1 cellular context compared by ENCODE assay signal in genomic region chr5:175133185-175133584, GRCh38.
TF ChIP-seq lines count a peak whose summit lies in the region.

No MANE protein-coding gene starts in this region.

TF ChIP-seq in H1, 55 proteins besides CTCF, POLR2A, EP300 and RAD21:
- TF ChIP-seq SUZ12 (IDR thresholded peaks at IDR 0.05; ENCODE audit: low read length): no peak
- no peak for TF ChIP-seq NRF1 (IDR thresholded peaks at IDR 0.05; ENCODE audit: low read depth, low read length)
- no peak for TF ChIP-seq TAF1 (IDR thresholded peaks at IDR 0.05; ENCODE audit: low read depth, low read length)
- no peak for TF ChIP-seq YY1 (IDR thresholded peaks at IDR 0.05; ENCODE audit: low read depth, low read length)
- TF ChIP-seq SIX5 (IDR thresholded peaks at IDR 0.05; ENCODE audit: low read depth, low read length): no peak
- no peak for TF ChIP-seq BCL11A (IDR thresholded peaks at IDR 0.05; ENCODE audit: low read depth in 2 of 2, low read length in 2 of 2)
- TF ChIP-seq CBX8 (IDR thresholded peaks at IDR 0.05; ENCODE audit: borderline replicate concordance, low read depth, low read length): no peak
- TF ChIP-seq HDAC2 (IDR thresholded peaks at IDR 0.05; ENCODE audit: borderline replicate concordance in 1 of 2, low read depth in 2 of 2, low read length in 2 of 2): no peak
- no peak for TF ChIP-seq CEBPB (IDR thresholded peaks at IDR 0.05; ENCODE audit: low read depth, low read length)
- TF ChIP-seq CBX5 (IDR thresholded peaks at IDR 0.05; ENCODE audit: low read depth, low read length): no peak
- TF ChIP-seq RXRA (IDR thresholded peaks at IDR 0.05; ENCODE audit: insufficient read depth, low read depth, low read length): no peak
